ENCODE assay signal across 12 cellular contexts in genomic region chr6:159959976-159960384, GRCh38. TPM values are rescaled to one million over a fixed set of nuclear protein-coding genes. Genes with fewer than 3 reads are reported as not detected.
DNase-seq lines count a peak whose midpoint lies in the region; ATAC-seq, FAIRE-seq and TF ChIP-seq lines count a peak whose summit lies in the region.
"Had no signal": no experiment of that assay in that cellular context is flagged by ENCODE, and none has a peak within 500 bp of the region (broad histone marks: within the 10 kb centered on the region; RNA-seq: fewer than 3 reads in every experiment).

No MANE protein-coding gene starts in this region.

- in situ Hi-C loops in gastrocnemius medialis (cut with MboI; ENCODE audit: low sequenced_read_pairs in 4 of 4), result loop anchor here in 1 of 4 donors (25.0 kb wide), 1 partner anchor 273 kb away; the partner anchor contains the start of gene SOD2

- no peak for TF ChIP-seq CTCF in choroid plexus epithelial cell (conservative IDR thresholded peaks at IDR 0.05; ENCODE audit: low read depth, low read length)
- no peak for TF ChIP-seq CTCF in left lung (IDR thresholded peaks at IDR 0.05)
- no peak for TF ChIP-seq CTCF in gastrocnemius medialis (IDR thresholded peaks at IDR 0.05 in 4 of 5, conservative IDR thresholded peaks at IDR 0.05 in 1 of 5)

- H3K4me3 ChIP-seq in choroid plexus epithelial cell (ENCODE audit: low read depth, low read length) (no peak overlapping the region), left lung (no peak overlapping the region), gastrocnemius medialis (no peak overlapping the region)
- H3K4me3 ChIP-seq: BLaER1 treated with 17β-estradiol and CSF1 and Interleukin-3, amounts not matched to agents 10 nM and 100 nM had no signal

- no peak for DNase-seq in GM19239 (ENCODE audit: insufficient read length, low spot score)
- peak; percentile 53 for DNase-seq in choroid plexus epithelial cell (ENCODE audit: low read depth)
- no peak for DNase-seq in left lung
- no peak for DNase-seq in gastrocnemius medialis
- no peak for DNase-seq in GM19240 (ENCODE audit: insufficient read length, low spot score)
- no peak for DNase-seq in mucosa of gallbladder (ENCODE audit: low spot score)
- no peak for DNase-seq in NCI-H2196 treated with DMSO at 0.1 percent for 48 hours (lab: John Stamatoyannopoulos, UW; ENCODE audit: unreplicated experiment)
- DNase-seq: activated CD4-positive, alpha-beta memory T cell treated with anti-CD3 and anti-CD28 coated beads, Interleukin-2, amount 10 ng/mL, durations not matched to agents 7 days and 5 days; activated naive CD4-positive, alpha-beta T cell treated with anti-CD3 and anti-CD28 coated beads, Interleukin-2, amount 10 ng/mL, durations not matched to agents 7 days and 5 days; NCI-H1092 treated with DMSO at 0.1 percent for 48 hours had no signal

- no peak for TF ChIP-seq POLR2A in gastrocnemius medialis (IDR thresholded peaks at IDR 0.05)

- ATAC-seq in left lung, result peak; percentile 70
- peak; percentile 37 to 68 for ATAC-seq in gastrocnemius medialis
- ATAC-seq in HG03520 (IDR thresholded peaks at IDR 0.05; ENCODE audit: unreplicated experiment), result no peak

- H3K4me1 ChIP-seq in left lung, result peaks cover 0 to 36% of the 10 kb centered on the region in 2 donors
- H3K4me1 ChIP-seq in gastrocnemius medialis, result peaks cover 12 to 14% of the 10 kb centered on the region in 2 donors

- H3K36me3 ChIP-seq in left lung (no peaks in the 10 kb centered on the region), gastrocnemius medialis (no peaks in the 10 kb centered on the region)
- H3K36me3 ChIP-seq: BLaER1 treated with 17β-estradiol and CSF1 and Interleukin-3, amounts not matched to agents 10 nM and 100 nM had no signal

- H3K27ac ChIP-seq in left lung (peak overlapping the region; percentile 37 to 80), gastrocnemius medialis (peak overlapping the region; percentile 39 to 59 (median 46))

- no peaks in the 10 kb centered on the region for H3K9me3 ChIP-seq in left lung
- no peaks in the 10 kb centered on the region for H3K9me3 ChIP-seq in gastrocnemius medialis

- FAIRE-seq in GM19239 (lab: Jason Lieb, UNC), result peak; percentile 4

- no peaks in the 10 kb centered on the region for H3K27me3 ChIP-seq in left lung
- H3K27me3 ChIP-seq in gastrocnemius medialis, result no peaks in the 10 kb centered on the region
- H3K27me3 ChIP-seq: BLaER1 treated with 17β-estradiol and CSF1 and Interleukin-3, amounts not matched to agents 10 nM and 100 nM had no signal

- intact Hi-C loops in left lung (cut with DNase I) (no loop called here), gastrocnemius medialis (cut with DNase I; ENCODE audit: low total_unique reads) (no loop called here)

RNA-seq across cellular contexts. Expression of gene IGF2R, which starts 8.9 kb away (rescaled TPM):
- 100 to 1,000 TPM; 141 to 153 TPM for total RNA-seq in left lung
- total RNA-seq in gastrocnemius medialis, result 100 to 1,000 TPM in 3 of 4 donors, 10 to 100 TPM in 1; 56.6 to 134 (median 108) TPM
- total RNA-seq in mucosa of gallbladder, result 98.5 TPM
